ENCODE assay signal across 30 cellular contexts in the genomic region with DNA sequence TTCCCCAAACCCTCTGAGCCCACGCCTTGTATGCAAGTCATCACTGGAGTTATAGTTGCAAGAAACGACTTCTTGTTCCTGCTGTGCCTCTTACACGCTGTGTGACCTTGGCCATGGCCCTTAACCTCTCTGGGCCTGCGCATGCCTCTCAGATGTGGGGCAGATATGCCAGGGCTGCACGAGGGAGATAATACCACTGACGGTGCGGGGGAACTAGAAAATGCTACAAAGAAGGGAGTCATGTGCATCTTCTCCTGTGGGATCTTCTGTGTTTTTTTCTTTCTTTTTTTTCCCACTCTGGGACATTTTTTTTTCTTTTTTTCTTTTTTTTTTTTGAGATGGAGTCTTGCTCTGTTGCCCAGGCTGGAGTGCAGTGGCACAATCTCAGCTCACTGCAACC. TPM values are rescaled to one million over a fixed set of nuclear protein-coding genes. Genes with fewer than 3 reads are reported as not detected.
DNase-seq lines count a peak whose midpoint lies in the region; ATAC-seq and TF ChIP-seq lines count a peak whose summit lies in the region.
"Had no signal": no experiment of that assay in that cellular context is flagged by ENCODE, and none has a peak within 500 bp of the region (broad histone marks: within the 10 kb centered on the region; RNA-seq: fewer than 3 reads in every experiment).

No MANE protein-coding gene starts in this region.

- no peak overlapping the region for H3K4me2 ChIP-seq in HCT116 (ENCODE audit: low read length)
- H3K4me2 ChIP-seq: PC-9 had no signal

- no peak for ATAC-seq in activated CD8-positive, alpha-beta memory T cell treated with anti-CD3 and anti-CD28 coated beads, Interleukin-2, amount 10 ng/mL, durations not matched to agents 7 days and 5 days
- ATAC-seq in HCT116 (no peak), psoas muscle (no peak)
- ATAC-seq: activated T-cell treated with anti-CD3 and anti-CD28 coated beads, Interleukin-2, amount 50 U/mL, for 4 hours; left cardiac atrium had no signal

- no peak overlapping the region for H3K9ac ChIP-seq in HCT116 (ENCODE audit: low read length)

- H3K4me1 ChIP-seq in HCT116 (ENCODE audit: control insufficient read depth in 1 of 2, insufficient read depth in 2 of 2, low read length in 2 of 2) (peaks cover 7 to 13% of the 10 kb centered on the region in 2 experiments), psoas muscle (peaks cover 6% of the 10 kb centered on the region)

- 88% methylated on average over 7 of the region's 7 CpGs for WGBS in psoas muscle, 3 donors

- no peak overlapping the region for H3K4me3 Mint-ChIP-seq in activated CD8-positive, alpha-beta memory T cell treated with anti-CD3 and anti-CD28 coated beads, Interleukin-2, amount 10 ng/mL, durations not matched to agents 7 days and 5 days
- H3K4me3 Mint-ChIP-seq in activated T-helper 2 cell treated with anti-CD3 and anti-CD28 coated beads, Interferon-gamma antibody, Interleukin-2, Interleukin-4, amounts not matched to agents 10 μg/mL and 5 μg/mL and 100 μg/mL, durations not matched to agents 14 hours and 24 hours and 36 hours (ENCODE audit: low read depth) = no peak overlapping the region
- H3K4me3 Mint-ChIP-seq in neural crest cell = peak overlapping the region; percentile 35
- H3K4me3 Mint-ChIP-seq: activated T-cell treated with anti-CD3 and anti-CD28 coated beads, Interleukin-2, amount 50 U/mL, for 4 hours; immature natural killer cell had no signal

- H3K36me3 Mint-ChIP-seq in activated CD8-positive, alpha-beta memory T cell treated with anti-CD3 and anti-CD28 coated beads, Interleukin-2, amount 10 ng/mL, durations not matched to agents 7 days and 5 days = peaks cover 7% of the 10 kb centered on the region
- peaks cover 32% of the 10 kb centered on the region for H3K36me3 Mint-ChIP-seq in activated T-helper 2 cell treated with anti-CD3 and anti-CD28 coated beads, Interferon-gamma antibody, Interleukin-2, Interleukin-4, amounts not matched to agents 10 μg/mL and 5 μg/mL and 100 μg/mL, durations not matched to agents 14 hours and 24 hours and 36 hours (ENCODE audit: low read depth)
- peaks cover 25% of the 10 kb centered on the region for H3K36me3 Mint-ChIP-seq in neural crest cell (ENCODE audit: low read depth)

- no peak for TF ChIP-seq CTCF in HCT116 (IDR thresholded peaks at IDR 0.05 in 2 of 3, conservative IDR thresholded peaks at IDR 0.05 in 1 of 3; ENCODE audit: borderline replicate concordance in 1 of 3, insufficient read depth in 1 of 3, low read depth in 2 of 3, low read length in 2 of 3)
- TF ChIP-seq CTCF in neural crest cell (conservative IDR thresholded peaks at IDR 0.05) = no peak
- no peak for TF ChIP-seq CTCF in brain microvascular endothelial cell (IDR thresholded peaks at IDR 0.05; ENCODE audit: low read depth, low read length, missing control alignments)
- TF ChIP-seq CTCF in psoas muscle (IDR thresholded peaks at IDR 0.05) = no peak

- no peak for DNase-seq in activated CD8-positive, alpha-beta memory T cell treated with anti-CD3 and anti-CD28 coated beads, Interleukin-2, amount 10 ng/mL, durations not matched to agents 7 days and 5 days
- no peak for DNase-seq in activated CD8-positive, alpha-beta memory T cell treated with anti-CD3 and anti-CD28 coated beads for 24 hours
- no peak for DNase-seq in HCT116 (ENCODE audit: low read depth, low spot score)
- DNase-seq in activated T-helper 2 cell treated with anti-CD3 and anti-CD28 coated beads, Interferon-gamma antibody, Interleukin-2, Interleukin-4, amounts not matched to agents 10 μg/mL and 5 μg/mL and 100 μg/mL, durations not matched to agents 14 hours and 24 hours and 36 hours (ENCODE audit: low spot score) = no peak
- DNase-seq in neural crest cell (ENCODE audit: low read depth, low spot score) = no peak
- DNase-seq in brain microvascular endothelial cell = no peak
- no peak for DNase-seq in psoas muscle
- DNase-seq in NCI-H1694 treated with DMSO at 0.1 percent for 48 hours (lab: John Stamatoyannopoulos, UW) = no peak
- DNase-seq: activated gamma-delta T cell treated with Interleukin-2 at 50 U/mL for 16 hours; activated T-cell treated with anti-CD3 and anti-CD28 coated beads, Interleukin-2, amount 50 U/mL, for 4 hours; amniotic stem cell; CD8-positive, alpha-beta memory T cell; GOT3; immature natural killer cell; KG1; left cardiac atrium; NCI-H1105; NCI-H187 treated with DMSO at 0.1 percent for 48 hours; NCI-H2171 treated with DMSO at 0.1 percent for 48 hours; NCI-H510A; NK-92 treated with Interleukin-12 subunit alpha and Interleukin-12 subunit beta, amount 100 ng/mL, for 24 hours; occipital lobe; PC-9; SHP77; stimulated activated CD4-positive, alpha-beta T cell treated with anti-CD3 and anti-CD28 coated beads, Interleukin-4, amount 100 ng/mL, for 1 hour had no signal

- no peak overlapping the region for H3K27ac ChIP-seq in HCT116 (ENCODE audit: low read depth, low read length)
- H3K27ac ChIP-seq in brain microvascular endothelial cell = no peak overlapping the region
- no peak overlapping the region for H3K27ac ChIP-seq in psoas muscle
- H3K27ac ChIP-seq: PC-9, tibial nerve had no signal

- in situ Hi-C loops in brain microvascular endothelial cell (cut with HindIII; ENCODE audit: low pct_ligation_motif_present, low sequenced_read_pairs) = no loop called here

- TF ChIP-seq RAD21 in HCT116 (IDR thresholded peaks at IDR 0.05; ENCODE audit: low read depth) = no peak

- no peak overlapping the region for H2AFZ ChIP-seq in HCT116 (ENCODE audit: low read depth, low read length, poor library complexity, severe bottlenecking)
- H2AFZ ChIP-seq: PC-9 had no signal

- H3K4me3 ChIP-seq in HCT116 (replicated peaks in 1 of 2; ENCODE audit: low read depth in 1 of 2, low read length in 2 of 2) (no peak overlapping the region), brain microvascular endothelial cell (ENCODE audit: low read depth, low read length) (no peak overlapping the region), psoas muscle (no peak overlapping the region)
- H3K4me3 ChIP-seq: PC-9, tibial nerve had no signal

- peak overlapping the region; percentile 8 for H3K27ac Mint-ChIP-seq in activated CD8-positive, alpha-beta memory T cell treated with anti-CD3 and anti-CD28 coated beads, Interleukin-2, amount 10 ng/mL, durations not matched to agents 7 days and 5 days
- peak overlapping the region; percentile 33 for H3K27ac Mint-ChIP-seq in activated T-helper 2 cell treated with anti-CD3 and anti-CD28 coated beads, Interferon-gamma antibody, Interleukin-2, Interleukin-4, amounts not matched to agents 10 μg/mL and 5 μg/mL and 100 μg/mL, durations not matched to agents 14 hours and 24 hours and 36 hours
- no peak overlapping the region for H3K27ac Mint-ChIP-seq in neural crest cell (ENCODE audit: unreplicated experiment)
- H3K27ac Mint-ChIP-seq: brain had no signal

- H3K27me3 ChIP-seq in HCT116 (ENCODE audit: insufficient read depth, low read length) (no peaks in the 10 kb centered on the region), brain microvascular endothelial cell (replicated peaks) (no peaks in the 10 kb centered on the region), psoas muscle (ENCODE audit: insufficient read depth in 3 of 3, low read length in 2 of 3) (no peaks in the 10 kb centered on the region)
- H3K27me3 ChIP-seq: tibial nerve had no signal

- H3K36me3 ChIP-seq in HCT116 (ENCODE audit: control insufficient read depth in 1 of 2, insufficient read depth in 2 of 2, low read length in 2 of 2) (peaks cover 4 to 6% of the 10 kb centered on the region in 2 experiments; a peak in 3 of 4 replicates), brain microvascular endothelial cell (replicated peaks) (peaks cover 11% of the 10 kb centered on the region), psoas muscle (ENCODE audit: insufficient read depth in 1 of 2, low read depth in 1 of 2) (peaks cover 0 to 42% of the 10 kb centered on the region in 2 donors)

- H4K20me1 ChIP-seq in HCT116 (ENCODE audit: insufficient read depth) = no peaks in the 10 kb centered on the region

- RAD21 ChIA-PET in HCT116 (lab: Charles Lee; ENCODE audit: low non-redundant PET in 1 of 2, low total read pairs in 2 of 2, uncharacterized antibody in 2 of 2, unreplicated experiment in 2 of 2) = no interaction called here

- H3K79me2 ChIP-seq in HCT116 (ENCODE audit: insufficient read depth, low read length) = no peaks in the 10 kb centered on the region

- TSS peak; percentile 13 for BruUV-seq in HCT116 (replicated peaks; lab: Mats Ljungman, UMichigan)

- no peak for TF ChIP-seq POLR2A in HCT116 (IDR thresholded peaks at IDR 0.05; ENCODE audit: borderline replicate concordance, extremely low read depth, insufficient read depth, insufficient read length)

- no peaks in the 10 kb centered on the region for H3K9me2 ChIP-seq in HCT116 (ENCODE audit: insufficient read depth)

- CTCF ChIA-PET in activated CD8-positive, alpha-beta memory T cell treated with anti-CD3 and anti-CD28 coated beads, Interleukin-2, amount 10 ng/mL, durations not matched to agents 7 days and 5 days (lab: Charles Lee) = interaction anchor here (1.2 to 2.0 kb wide), 2 partner anchors 20 to 22 kb away, joined by 3 to 10 read pairs; a partner anchor contains a TSS
- CTCF ChIA-PET in HCT116 (lab: Charles Lee) = no interaction called here

- peaks cover 4% of the 10 kb centered on the region for H3K9me3 Mint-ChIP-seq in activated CD8-positive, alpha-beta memory T cell treated with anti-CD3 and anti-CD28 coated beads, Interleukin-2, amount 10 ng/mL, durations not matched to agents 7 days and 5 days (ENCODE audit: low read depth)
- peaks cover 16% of the 10 kb centered on the region for H3K9me3 Mint-ChIP-seq in activated T-helper 2 cell treated with anti-CD3 and anti-CD28 coated beads, Interferon-gamma antibody, Interleukin-2, Interleukin-4, amounts not matched to agents 10 μg/mL and 5 μg/mL and 100 μg/mL, durations not matched to agents 14 hours and 24 hours and 36 hours
- H3K9me3 Mint-ChIP-seq in neural crest cell = peaks cover 8% of the 10 kb centered on the region

- no peaks in the 10 kb centered on the region for H3K27me3 Mint-ChIP-seq in activated CD8-positive, alpha-beta memory T cell treated with anti-CD3 and anti-CD28 coated beads, Interleukin-2, amount 10 ng/mL, durations not matched to agents 7 days and 5 days
- no peaks in the 10 kb centered on the region for H3K27me3 Mint-ChIP-seq in activated T-helper 2 cell treated with anti-CD3 and anti-CD28 coated beads, Interferon-gamma antibody, Interleukin-2, Interleukin-4, amounts not matched to agents 10 μg/mL and 5 μg/mL and 100 μg/mL, durations not matched to agents 14 hours and 24 hours and 36 hours (ENCODE audit: low read depth)
- no peaks in the 10 kb centered on the region for H3K27me3 Mint-ChIP-seq in neural crest cell (ENCODE audit: low read depth)
- H3K27me3 Mint-ChIP-seq: brain had no signal

- POLR2A ChIA-PET in HCT116 (lab: Charles Lee) = interaction anchor here (0.6 kb wide), 1 partner anchor 327 kb away, joined by 3 read pairs; no protein-coding TSS in a partner anchor

- peaks cover 3 to 7% of the 10 kb centered on the region in 2 experiments; a peak in 1 of 4 replicates for H3K9me3 ChIP-seq in HCT116 (ENCODE audit: control insufficient read depth in 1 of 2, insufficient read depth in 1 of 2, low read depth in 1 of 2, low read length in 2 of 2)
- H3K9me3 ChIP-seq in psoas muscle = peaks cover 10% of the 10 kb centered on the region

- intact Hi-C loops in HCT116 (cut with micrococcal nuclease) (no loop called here), psoas muscle (cut with DNase I) (no loop called here)
- intact Hi-C loops in activated T-helper 2 cell treated with anti-CD3 and anti-CD28 coated beads, Interferon-gamma antibody, Interleukin-2, Interleukin-4, amounts not matched to agents 10 μg/mL and 5 μg/mL and 100 μg/mL, durations not matched to agents 14 hours and 24 hours and 36 hours (cut with micrococcal nuclease) = no loop called here

- peaks cover 13% of the 10 kb centered on the region for H3K4me1 Mint-ChIP-seq in activated CD8-positive, alpha-beta memory T cell treated with anti-CD3 and anti-CD28 coated beads, Interleukin-2, amount 10 ng/mL, durations not matched to agents 7 days and 5 days
- H3K4me1 Mint-ChIP-seq in activated T-helper 2 cell treated with anti-CD3 and anti-CD28 coated beads, Interferon-gamma antibody, Interleukin-2, Interleukin-4, amounts not matched to agents 10 μg/mL and 5 μg/mL and 100 μg/mL, durations not matched to agents 14 hours and 24 hours and 36 hours (ENCODE audit: low read depth) = peaks cover 8% of the 10 kb centered on the region
- peaks cover 9% of the 10 kb centered on the region for H3K4me1 Mint-ChIP-seq in neural crest cell

RNA-seq across cellular contexts. Expression of a gene that starts 4.3 kb away (rescaled TPM):
- 10 to 100 TPM; 60.4 to 81.9 TPM for total RNA-seq in activated CD8-positive, alpha-beta memory T cell treated with anti-CD3 and anti-CD28 coated beads, Interleukin-2, amount 10 ng/mL, durations not matched to agents 7 days and 5 days
- total RNA-seq in HCT116 (2021; ENCODE audit: unreplicated experiment) = 62.9 TPM
- 36.9 and 39.2 TPM in 2 replicates for polyA plus RNA-seq in HCT116 (2012)
- 131 and 136 TPM in 2 replicates for total RNA-seq in activated T-helper 2 cell treated with anti-CD3 and anti-CD28 coated beads, Interferon-gamma antibody, Interleukin-2, Interleukin-4, amounts not matched to agents 10 μg/mL and 5 μg/mL and 100 μg/mL, durations not matched to agents 14 hours and 24 hours and 36 hours
- total RNA-seq in neural crest cell = 67.2 and 71.9 TPM in 2 replicates
- total RNA-seq in psoas muscle = 10 to 100 TPM; 27.3 to 54.4 (median 39.6) TPM
- polyA plus RNA-seq in psoas muscle = 10 to 100 TPM; 39.9 to 99.9 (median 60.4) TPM

RNA-seq across cellular contexts. Expression of a gene that starts 9.3 kb away (rescaled TPM):
- total RNA-seq in activated CD8-positive, alpha-beta memory T cell treated with anti-CD3 and anti-CD28 coated beads, Interleukin-2, amount 10 ng/mL, durations not matched to agents 7 days and 5 days = not detected
- not detected for total RNA-seq in HCT116 (2021; ENCODE audit: unreplicated experiment)
- not detected in 2 replicates for polyA plus RNA-seq in HCT116 (2012)
- 0.46 and 0.75 TPM in 2 replicates for total RNA-seq in activated T-helper 2 cell treated with anti-CD3 and anti-CD28 coated beads, Interferon-gamma antibody, Interleukin-2, Interleukin-4, amounts not matched to agents 10 μg/mL and 5 μg/mL and 100 μg/mL, durations not matched to agents 14 hours and 24 hours and 36 hours
- not detected in 2 replicates for total RNA-seq in neural crest cell
- not detected for total RNA-seq in psoas muscle
- not detected for polyA plus RNA-seq in psoas muscle
- total RNA-seq: Daoy, left cardiac atrium, MCF 10A, occipital lobe, PC-9, tibial nerve had no signal
- polyA plus RNA-seq: CD8-positive, alpha-beta memory T cell; immature natural killer cell had no signal

RNA-seq across cellular contexts. Expression of a gene that starts 22.3 kb away (rescaled TPM):
- 1 to 10 TPM; 1.4 to 2.4 TPM for total RNA-seq in activated CD8-positive, alpha-beta memory T cell treated with anti-CD3 and anti-CD28 coated beads, Interleukin-2, amount 10 ng/mL, durations not matched to agents 7 days and 5 days
- total RNA-seq in HCT116 (2021; ENCODE audit: unreplicated experiment) (5.2 TPM), neural crest cell (0.39 and 0.98 TPM in 2 replicates), psoas muscle (1 to 10 TPM; 2.0 to 6.3 (median 2.9) TPM)
- polyA plus RNA-seq in HCT116 (2012) = 3.8 and 5.6 TPM in 2 replicates
- total RNA-seq in activated T-helper 2 cell treated with anti-CD3 and anti-CD28 coated beads, Interferon-gamma antibody, Interleukin-2, Interleukin-4, amounts not matched to agents 10 μg/mL and 5 μg/mL and 100 μg/mL, durations not matched to agents 14 hours and 24 hours and 36 hours = 5.3 and 5.5 TPM in 2 replicates
- polyA plus RNA-seq in psoas muscle = 10 to 100 TPM in 1 of 3 donors, 1 to 10 TPM in 2; 1.8 to 15.4 (median 2.1) TPM

RNA-seq across cellular contexts. Expression of a gene that starts 22.7 kb away (rescaled TPM):
- 10 to 100 TPM; 42.3 to 65.4 TPM for total RNA-seq in activated CD8-positive, alpha-beta memory T cell treated with anti-CD3 and anti-CD28 coated beads, Interleukin-2, amount 10 ng/mL, durations not matched to agents 7 days and 5 days
- total RNA-seq in HCT116 (2021; ENCODE audit: unreplicated experiment) (95.7 TPM), neural crest cell (103 TPM in 2 replicates), psoas muscle (100 to 1,000 TPM; 209 to 509 (median 312) TPM)
- polyA plus RNA-seq in HCT116 (2012) = 64.0 and 66.0 TPM in 2 replicates
- total RNA-seq in activated T-helper 2 cell treated with anti-CD3 and anti-CD28 coated beads, Interferon-gamma antibody, Interleukin-2, Interleukin-4, amounts not matched to agents 10 μg/mL and 5 μg/mL and 100 μg/mL, durations not matched to agents 14 hours and 24 hours and 36 hours = 75.4 and 76.8 TPM in 2 replicates
- 100 to 1,000 TPM in 2 of 3 donors, 10 to 100 TPM in 1; 99.3 to 208 (median 135) TPM for polyA plus RNA-seq in psoas muscle

RNA-seq across cellular contexts. Expression of a gene that starts 33.0 kb away (rescaled TPM):
- total RNA-seq in activated CD8-positive, alpha-beta memory T cell treated with anti-CD3 and anti-CD28 coated beads, Interleukin-2, amount 10 ng/mL, durations not matched to agents 7 days and 5 days = not detected
- total RNA-seq in HCT116 (2021; ENCODE audit: unreplicated experiment) (3.3 TPM), neural crest cell (5.2 and 5.7 TPM in 2 replicates), psoas muscle (not detected)
- 1.3 and 2.6 TPM in 2 replicates for polyA plus RNA-seq in HCT116 (2012)
- total RNA-seq in activated T-helper 2 cell treated with anti-CD3 and anti-CD28 coated beads, Interferon-gamma antibody, Interleukin-2, Interleukin-4, amounts not matched to agents 10 μg/mL and 5 μg/mL and 100 μg/mL, durations not matched to agents 14 hours and 24 hours and 36 hours = 0.34 TPM in 1 of 2 replicates, not detected in the other
- under 1 TPM in 2 of 3 donors, not detected in 1; 0.04 to 0.05 TPM for polyA plus RNA-seq in psoas muscle
- total RNA-seq: activated T-cell treated with anti-CD3 and anti-CD28 coated beads, Interleukin-2, amount 50 U/mL, for 4 hours; CD8-positive, alpha-beta memory T cell; MCF 10A; T-helper 2 cell treated with Interferon-gamma antibody and Interleukin-4, amounts not matched to agents 100 ng/mL and 5 ng/mL, for 36 hours had no signal
- polyA plus RNA-seq: CD8-positive, alpha-beta memory T cell; immature natural killer cell had no signal
